Comparison of ENCODE assay signal across 1 cellular context in the genomic region with DNA sequence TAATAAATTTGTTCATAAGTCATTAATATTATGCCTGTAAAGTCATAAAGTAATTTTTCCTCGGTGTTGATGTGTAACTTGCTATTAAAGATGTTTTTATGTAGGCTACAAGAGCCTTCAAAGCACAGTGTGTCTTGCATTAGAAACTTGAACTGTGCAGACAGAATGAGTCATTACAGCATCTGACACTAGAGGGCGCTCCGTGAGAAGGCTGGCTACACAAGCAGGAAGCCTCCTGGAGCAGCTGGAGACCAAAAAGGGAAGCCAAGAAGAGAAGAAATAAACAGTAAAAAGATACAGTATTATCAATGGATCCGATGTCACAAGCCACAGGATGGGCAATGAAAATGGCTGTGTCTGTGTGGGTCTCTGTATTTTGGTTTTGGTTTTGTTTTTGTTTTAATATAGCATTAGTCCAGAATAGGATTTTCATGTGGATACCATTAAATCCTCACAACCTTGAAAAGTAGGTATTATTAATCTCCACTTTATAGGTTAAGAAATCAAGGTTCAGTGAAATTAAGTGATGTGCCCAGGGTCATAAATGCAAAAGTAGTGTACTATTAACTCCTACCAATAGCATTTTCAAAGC.
TF ChIP-seq lines count a peak whose summit lies in the region.

No MANE protein-coding gene starts in this region.

TF ChIP-seq in K562, 482 proteins besides CTCF, POLR2A, EP300 and RAD21 (continued from another document):
- TF ChIP-seq, protein P1, sequence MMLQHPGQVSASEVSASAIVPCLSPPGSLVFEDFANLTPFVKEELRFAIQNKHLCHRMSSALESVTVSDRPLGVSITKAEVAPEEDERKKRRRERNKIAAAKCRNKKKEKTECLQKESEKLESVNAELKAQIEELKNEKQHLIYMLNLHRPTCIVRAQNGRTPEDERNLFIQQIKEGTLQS (IDR thresholded peaks at IDR 0.05) = peak; percentile 59
- TF ChIP-seq, protein P1 (CRISPR knock-in tag; conservative IDR thresholded peaks at IDR 0.05) = no peak
- TF ChIP-seq CXXC5 (CRISPR knock-in tag; IDR thresholded peaks at IDR 0.05) (no peak), ZNF217 (CRISPR knock-in tag; IDR thresholded peaks at IDR 0.05) (no peak)
